Comparison of ENCODE assay signal across 18 cellular contexts in genomic region chr14:106347890-106348755, GRCh38.
DNase-seq lines count a peak whose midpoint lies in the region; ATAC-seq, FAIRE-seq and TF ChIP-seq lines count a peak whose summit lies in the region.
"Had no signal": no experiment of that assay in that cellular context is flagged by ENCODE, and none has a peak within 500 bp of the region (broad histone marks: within the 10 kb centered on the region; RNA-seq: fewer than 3 reads in every experiment).

No MANE protein-coding gene starts in this region.

- TF ChIP-seq POLR2A in A549 (IDR thresholded peaks at IDR 0.05; ENCODE audit: low read length), result no peak

- no peak for FAIRE-seq in A549 (lab: Jason Lieb, UNC)
- FAIRE-seq: A204.1 had no signal

- H3K36me3 Mint-ChIP-seq in memory B cell, result peaks cover 4% of the 10 kb centered on the region

- H3K27ac ChIP-seq in A549 (no peak overlapping the region), OCI-LY1 (ENCODE audit: low read depth, low read length, poor library complexity, severe bottlenecking) (peak overlapping the region; percentile 20), SJCRH30 (no peak overlapping the region)
- H3K27ac ChIP-seq: GM23248 had no signal

- H3K9me3 ChIP-seq in A549 (no peaks in the 10 kb centered on the region), OCI-LY1 (ENCODE audit: low read length) (no peaks in the 10 kb centered on the region), SJCRH30 (replicated peaks) (no peaks in the 10 kb centered on the region)
- H3K9me3 ChIP-seq: Caco-2 had no signal

- TF ChIP-seq EP300 in A549 (IDR thresholded peaks at IDR 0.05), result no peak

- TF ChIP-seq RAD21 in A549 (conservative IDR thresholded peaks at IDR 0.05 in 1 of 2, IDR thresholded peaks at IDR 0.05 in 1 of 2), result no peak

- H3K9ac ChIP-seq in OCI-LY1 (ENCODE audit: low read length), result peak overlapping the region; percentile 32; the same call in 1 of the 2 replicates
- H3K9ac ChIP-seq: GM23248 had no signal

- DNase-seq in A549 (ENCODE audit: low read depth in 1 of 2, low spot score in 1 of 2), result no peak
- no peak for DNase-seq in GM06990 (ENCODE audit: extremely low read depth, insufficient read length)
- no peak for DNase-seq in memory B cell (ENCODE audit: low spot score in 2 of 2)
- no peak for DNase-seq in stimulated activated CD4-positive, alpha-beta T cell treated with anti-CD3 and anti-CD28 coated beads, Interleukin-2, amount 100 ng/mL, for 24 hours
- DNase-seq in central memory CD4-positive, alpha-beta T cell, result no peak
- no peak for DNase-seq in SJCRH30
- DNase-seq: DMS153, GM23248, NCI-H1092, NCI-H1694, NCI-H2227 treated with DMSO at 0.1 percent for 48 hours, NCI-H524 treated with DMSO at 0.1 percent for 48 hours, SHP77 treated with DMSO at 0.1 percent for 48 hours had no signal

- H3K4me1 ChIP-seq in A549 (no peaks in the 10 kb centered on the region), OCI-LY1 (ENCODE audit: insufficient read depth, low read length, severe bottlenecking) (peaks cover 75% of the 10 kb centered on the region), SJCRH30 (no peaks in the 10 kb centered on the region)
- H3K4me1 ChIP-seq: Caco-2 had no signal

- H3K36me3 ChIP-seq in GM06990 (ENCODE audit: control insufficient read depth, insufficient read depth, low read length) (no peaks in the 10 kb centered on the region), OCI-LY1 (ENCODE audit: insufficient read depth, low read length) (peaks cover 23% of the 10 kb centered on the region; the same call in 1 of the 2 replicates), SJCRH30 (no peaks in the 10 kb centered on the region)

- no peak overlapping the region for H3K27ac Mint-ChIP-seq in memory B cell

- WGBS in A549 (ENCODE audit: missing lambda C conversion rate), result 13% methylated on average over 8 of the region's 8 CpGs

- CTCF ChIA-PET in A549 (lab: Yijun Ruan, JAX), result interaction anchor here (1.1 to 1.6 kb wide), 3 partner anchors 47 to 120 kb away, joined by 3 to 4 read pairs (median 3); no protein-coding TSS in a partner anchor

- H3K4me1 Mint-ChIP-seq in memory B cell, result peaks cover 12% of the 10 kb centered on the region

- TF ChIP-seq CTCF in A549 (IDR thresholded peaks at IDR 0.05), result no peak
- TF ChIP-seq CTCF in GM06990 (IDR thresholded peaks at IDR 0.05; ENCODE audit: insufficient read depth, low read length, poor library complexity, severe bottlenecking), result no peak
- TF ChIP-seq CTCF in OCI-LY1 (IDR thresholded peaks at IDR 0.05; ENCODE audit: low read length), result no peak

- no peaks in the 10 kb centered on the region for H4K20me1 ChIP-seq in OCI-LY1 (ENCODE audit: insufficient read depth, low read length)

- no peaks in the 10 kb centered on the region for H3K9me3 Mint-ChIP-seq in memory B cell

- H3K4me3 Mint-ChIP-seq in memory B cell, result peak overlapping the region; percentile 27

- no peak overlapping the region for H3K4me3 ChIP-seq in A549
- peak overlapping the region; percentile 37 for H3K4me3 ChIP-seq in GM06990 (replicated peaks; ENCODE audit: low read depth, low read length)
- peak overlapping the region; percentile 56 for H3K4me3 ChIP-seq in OCI-LY1 (ENCODE audit: low read depth, low read length, poor library complexity, severe bottlenecking)
- no peak overlapping the region for H3K4me3 ChIP-seq in SJCRH30
- H3K4me3 ChIP-seq: GM23248 had no signal

- POLR2A ChIA-PET in A549 (lab: Yijun Ruan, JAX), result no interaction called here

- H3K27me3 ChIP-seq in GM06990 (replicated peaks; ENCODE audit: control insufficient read depth, insufficient read depth, low read length) (no peaks in the 10 kb centered on the region), OCI-LY1 (ENCODE audit: insufficient read depth, low read length) (no peaks in the 10 kb centered on the region), SJCRH30 (no peaks in the 10 kb centered on the region)

- H3K27me3 Mint-ChIP-seq in memory B cell, result no peaks in the 10 kb centered on the region

- H3K79me2 ChIP-seq in OCI-LY1 (ENCODE audit: insufficient read depth, low read length), result no peaks in the 10 kb centered on the region

- no peaks in the 10 kb centered on the region for H3K9me2 ChIP-seq in OCI-LY1 (ENCODE audit: low read depth, low read length)

- H2AFZ ChIP-seq in OCI-LY1 (ENCODE audit: low read length), result no peak overlapping the region
- H2AFZ ChIP-seq: GM23248 had no signal

- no peaks in the 10 kb centered on the region for H3F3A ChIP-seq in OCI-LY1 (ENCODE audit: insufficient read depth, low read length)

- H3K4me2 ChIP-seq in A549 (no peak overlapping the region), OCI-LY1 (ENCODE audit: low read length) (peak overlapping the region; percentile 54)

- no peak for ATAC-seq in A549
- ATAC-seq in memory B cell (ENCODE audit: low read depth), result no peak
- ATAC-seq in HG02642 (IDR thresholded peaks at IDR 0.05; ENCODE audit: poor library complexity, unreplicated experiment), result no peak
- ATAC-seq: HCT116 had no signal

TF ChIP-seq in A549, 52 proteins besides CTCF, POLR2A, EP300 and RAD21:
- 0 out of 2 replicates have a peak, but pooled peaks have one; percentile 24 for TF ChIP-seq KDM5A (IDR thresholded peaks at IDR 0.05)
- TF ChIP-seq SREBF2 (IDR thresholded peaks at IDR 0.05), result no peak

Comparison
In these comparisons a context has a peak if more than half of its experiments do, and no peak if none do; other contexts are left out.
1. H3K4me3 ChIP-seq: peak in GM06990 (single experiment) and OCI-LY1 (single experiment); none in A549 (single experiment) and SJCRH30 (single experiment).